Comparison of ENCODE assay signal across 8 cellular contexts in the genomic region with DNA sequence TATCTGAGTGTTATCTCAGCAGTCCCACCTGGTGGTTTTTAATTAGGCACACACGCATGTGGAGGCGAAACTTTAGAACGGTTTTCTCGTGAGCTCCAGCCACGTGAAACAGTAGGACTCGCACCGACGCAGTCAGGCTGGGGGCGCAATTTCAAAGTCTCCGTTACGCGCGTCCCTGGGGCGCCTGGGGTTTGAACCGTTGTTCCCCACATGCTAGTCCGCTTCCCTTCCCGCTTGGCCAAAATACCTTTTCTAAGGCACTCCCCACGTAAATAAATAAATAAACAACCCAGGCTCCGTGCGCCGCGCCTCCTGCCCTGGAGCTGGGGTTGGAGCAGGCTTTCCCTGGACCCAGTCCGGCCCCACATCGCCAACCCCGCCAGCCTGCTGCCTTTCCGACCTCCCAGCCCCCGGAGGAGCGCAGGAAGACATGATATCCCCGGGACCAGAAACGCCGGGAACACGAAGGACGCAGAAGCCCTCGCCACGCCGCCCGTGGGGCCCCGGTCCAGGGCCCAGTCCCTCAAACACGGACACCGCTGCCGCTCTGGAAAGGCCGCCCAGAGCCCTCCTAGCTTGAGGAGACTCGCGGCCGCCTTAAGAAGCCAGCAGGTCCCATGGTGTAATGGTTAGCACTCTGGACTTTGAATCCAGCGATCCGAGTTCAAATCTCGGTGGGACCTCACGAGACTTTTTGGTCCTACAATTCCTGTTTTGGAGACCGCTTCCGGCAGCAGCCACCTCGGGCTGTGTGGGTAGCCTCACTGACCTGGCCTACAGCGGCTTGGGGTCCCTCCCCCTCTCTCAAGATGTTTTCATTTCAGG. TPM values are rescaled to one million over a fixed set of nuclear protein-coding genes. Genes with fewer than 3 reads are reported as not detected.
A peak's percentile ranks its signal among the peaks of the same experiment; 100 is the strongest.
DNase-seq lines count a peak whose midpoint lies in the region; ATAC-seq, FAIRE-seq and TF ChIP-seq lines count a peak whose summit lies in the region.

No MANE protein-coding gene starts in this region.

- peak overlapping the region; percentile 94 for H3K27ac Mint-ChIP-seq in astrocyte (ENCODE audit: unreplicated experiment)

- peak overlapping the region; percentile 91 for H3K4me2 ChIP-seq in astrocyte (ENCODE audit: low read length)

- peak overlapping the region; percentile 90 for H3K9ac ChIP-seq in astrocyte (ENCODE audit: low read length)

- H3K27me3 Mint-ChIP-seq in astrocyte (ENCODE audit: low read depth, unreplicated experiment), result no peaks in the 10 kb centered on the region

- TF ChIP-seq CTCF in astrocyte (IDR thresholded peaks at IDR 0.05; ENCODE audit: insufficient read depth, low read depth, low read length), result no peak
- peak; percentile 39 for TF ChIP-seq CTCF in retinal pigment epithelial cell (conservative IDR thresholded peaks at IDR 0.05; ENCODE audit: low read depth, low read length)

- peak overlapping the region; percentile 92 for H3K27ac ChIP-seq in astrocyte (ENCODE audit: low read depth, low read length)

- ATAC-seq in GM18502 (IDR thresholded peaks at IDR 0.05; ENCODE audit: poor library complexity, unreplicated experiment) (peak; percentile 52), HG02981 (IDR thresholded peaks at IDR 0.05; ENCODE audit: unreplicated experiment) (peak; percentile 48)

- H3K4me3 Mint-ChIP-seq in astrocyte (ENCODE audit: unreplicated experiment), result peak overlapping the region; percentile 88

- H3K79me2 ChIP-seq in astrocyte (ENCODE audit: insufficient read depth, low read length), result no peaks in the 10 kb centered on the region

- DNase-seq in NCI-H2029 (lab: John Stamatoyannopoulos, UW), result peak; percentile 91
- peak; percentile 71 for DNase-seq in T-helper 22 cell (ENCODE audit: low read depth)
- DNase-seq in astrocyte (ENCODE audit: low read depth), result peak; percentile 70
- DNase-seq in hippocampal formation (lab: John Stamatoyannopoulos, UW), result peak; percentile 84 to 93
- peak; percentile 62 for DNase-seq in retinal pigment epithelial cell (ENCODE audit: low read depth)
- DNase-seq in 8988T, result no peak

- H3K4me3 ChIP-seq in astrocyte (ENCODE audit: insufficient read depth, low read depth, low read length) (peak overlapping the region; percentile 80), retinal pigment epithelial cell (ENCODE audit: low read length) (peak overlapping the region; percentile 81)

- no peaks in the 10 kb centered on the region for H3K9me3 ChIP-seq in astrocyte (ENCODE audit: insufficient read depth, low read depth, low read length)

- H2AFZ ChIP-seq in astrocyte (ENCODE audit: low read depth, low read length), result peak overlapping the region; percentile 93

- H3K9me3 Mint-ChIP-seq in astrocyte (ENCODE audit: unreplicated experiment), result no peaks in the 10 kb centered on the region

- peaks cover 6% of the 10 kb centered on the region for H3K4me1 Mint-ChIP-seq in astrocyte (ENCODE audit: low read depth, unreplicated experiment)

- H3K36me3 Mint-ChIP-seq in astrocyte (ENCODE audit: low read depth, unreplicated experiment), result no peaks in the 10 kb centered on the region

- no peak for FAIRE-seq in astrocyte (lab: Jason Lieb, UNC)

- peaks cover 10% of the 10 kb centered on the region for H3K4me1 ChIP-seq in astrocyte (ENCODE audit: insufficient read depth, low read length)

- H3K27me3 ChIP-seq in astrocyte (ENCODE audit: insufficient read depth, low read length), result no peaks in the 10 kb centered on the region

- H3K36me3 ChIP-seq in astrocyte (ENCODE audit: insufficient read depth, low read length), result no peaks in the 10 kb centered on the region

- no peaks in the 10 kb centered on the region for H4K20me1 ChIP-seq in astrocyte (ENCODE audit: insufficient read depth, low read length)

RNA-seq across cellular contexts. Expression of gene GNGT2, which starts 18.2 kb away (rescaled TPM):
- total RNA-seq in astrocyte, result 1.1 TPM in 1 of 2 replicates, not detected in the other

RNA-seq across cellular contexts. Expression of gene ABI3, which starts 18.4 kb away (rescaled TPM):
- 0.31 and 0.77 TPM in 2 replicates for total RNA-seq in astrocyte

RNA-seq across cellular contexts. Expression of gene PHOSPHO1, which starts 38.5 kb away (rescaled TPM):
- total RNA-seq in astrocyte, result 0.79 and 0.95 TPM in 2 replicates

RNA-seq across cellular contexts. Expression of gene B4GALNT2, which starts 59.6 kb away (rescaled TPM):
- 0.07 TPM in 1 of 2 replicates, not detected in the other for total RNA-seq in astrocyte
